22 cellular contexts compared by ENCODE assay signal in the genomic region with DNA sequence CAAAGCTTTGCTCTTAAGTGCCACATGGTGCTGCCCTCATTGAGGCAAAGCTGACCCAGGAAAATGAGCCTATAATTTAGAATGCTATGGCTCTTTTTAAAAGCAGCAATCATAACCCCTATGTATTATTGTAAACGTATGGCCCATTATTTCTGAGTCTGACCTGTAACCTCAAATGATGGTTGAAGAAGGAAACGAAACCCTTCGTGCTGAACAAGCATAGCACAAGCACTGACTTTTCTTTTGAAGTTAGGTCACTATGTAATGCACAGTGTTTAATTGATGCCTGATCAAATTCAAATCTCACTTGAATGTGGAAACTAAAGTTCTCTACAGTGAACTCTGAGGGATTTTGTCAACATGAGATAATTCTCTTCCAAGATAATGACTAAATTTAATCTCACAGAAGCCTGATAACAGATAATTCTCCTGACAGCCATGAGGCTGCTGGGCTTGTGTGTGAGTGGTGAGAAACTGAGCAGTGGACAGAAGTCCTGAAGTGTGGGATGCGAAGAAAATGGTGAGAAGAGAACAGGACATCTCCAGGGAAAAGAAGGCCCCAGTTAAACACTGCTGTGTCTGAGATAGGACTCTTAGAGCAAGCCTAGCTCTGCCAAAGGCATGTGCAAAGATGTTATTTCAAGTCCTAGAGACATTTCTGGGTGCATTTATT.
DNase-seq lines count a peak whose midpoint lies in the region; ATAC-seq and TF ChIP-seq lines count a peak whose summit lies in the region.
"Had no signal": no experiment of that assay in that cellular context is flagged by ENCODE, and none has a peak within 500 bp of the region (broad histone marks: within the 10 kb centered on the region; RNA-seq: fewer than 3 reads in every experiment).

No MANE protein-coding gene starts in this region.

- no peak for TF ChIP-seq POLR2A in thyroid gland (IDR thresholded peaks at IDR 0.05)

- H3K9me3 Mint-ChIP-seq in GM23338 (no peaks in the 10 kb centered on the region), osteocyte (ENCODE audit: unreplicated experiment) (no peaks in the 10 kb centered on the region)
- peaks cover 0 to 17% (median 2%) of the 10 kb centered on the region in 9 donors for H3K9me3 Mint-ChIP-seq in naive thymus-derived CD8-positive, alpha-beta T cell

- H3K27me3 Mint-ChIP-seq in GM23338 (ENCODE audit: insufficient read depth, low read depth, poor library complexity): peaks cover 1% of the 10 kb centered on the region
- no peaks in the 10 kb centered on the region for H3K27me3 Mint-ChIP-seq in naive thymus-derived CD8-positive, alpha-beta T cell
- no peaks in the 10 kb centered on the region for H3K27me3 Mint-ChIP-seq in osteocyte (ENCODE audit: unreplicated experiment)

- H3K27ac ChIP-seq in GM23338 (ENCODE audit: low read depth) (no peak overlapping the region), thyroid gland (no peak overlapping the region)

- H3K4me3 ChIP-seq in GM23338 (no peak overlapping the region), thyroid gland (replicated peaks in 1 of 3) (no peak overlapping the region)

- no peak overlapping the region for H3K4me2 ChIP-seq in GM23338

- H3F3A ChIP-seq in GM23338 (replicated peaks; ENCODE audit: low read depth): no peaks in the 10 kb centered on the region

- H3K36me3 Mint-ChIP-seq in GM23338 (ENCODE audit: low read depth): no peaks in the 10 kb centered on the region
- H3K36me3 Mint-ChIP-seq in naive thymus-derived CD8-positive, alpha-beta T cell: peaks cover 0 to 13% (median 0%) of the 10 kb centered on the region in 3 donors
- peaks cover 2% of the 10 kb centered on the region for H3K36me3 Mint-ChIP-seq in osteocyte (ENCODE audit: unreplicated experiment)

- H3K4me1 Mint-ChIP-seq in GM23338 (no peaks in the 10 kb centered on the region), osteocyte (ENCODE audit: unreplicated experiment) (peaks cover 9% of the 10 kb centered on the region)
- peaks cover 30 to 70% (median 51%) of the 10 kb centered on the region in 4 donors for H3K4me1 Mint-ChIP-seq in naive thymus-derived CD8-positive, alpha-beta T cell

- H2AFZ ChIP-seq in GM23338: 0 out of 2 replicates have a peak overlapping the region, but pooled peaks have one; percentile 38

- no peak for DNase-seq in GM23338 (ENCODE audit: low spot score)
- peak; percentile 38 for DNase-seq in NCI-H2227 treated with DMSO at 0.1 percent for 48 hours (lab: John Stamatoyannopoulos, UW)
- peak; percentile 71 for DNase-seq in RPMI8226
- no peak for DNase-seq in naive thymus-derived CD8-positive, alpha-beta T cell
- DNase-seq in NCI-H526 (lab: John Stamatoyannopoulos, UW): no peak
- DNase-seq in thyroid gland: no peak
- DNase-seq in osteocyte (ENCODE audit: extremely low spot score, unreplicated experiment): no peak
- DNase-seq: ACHN, AML-193, COR-L47, DMS153, EL, H7, KG1, NCI-H1048, NCI-H1436 treated with DMSO at 0.1 percent for 48 hours, NCI-H2029 treated with DMSO at 0.1 percent for 48 hours, NCI-H510A treated with DMSO at 0.1 percent for 48 hours, SHP77 treated with DMSO at 0.1 percent for 48 hours, SW 1271 had no signal

- no peak for TF ChIP-seq CTCF in GM23338 (conservative IDR thresholded peaks at IDR 0.05; ENCODE audit: low read depth in 2 of 2)
- no peak for TF ChIP-seq CTCF in thyroid gland (IDR thresholded peaks at IDR 0.05)
- TF ChIP-seq CTCF in osteocyte (IDR thresholded peaks at IDR 0.05): no peak

- no peaks in the 10 kb centered on the region for H3K36me3 ChIP-seq in GM23338 (ENCODE audit: insufficient read depth)
- H3K36me3 ChIP-seq in thyroid gland: no peaks in the 10 kb centered on the region

- no peaks in the 10 kb centered on the region for H3K79me2 ChIP-seq in GM23338 (replicated peaks; ENCODE audit: insufficient read depth)

- H4K20me1 ChIP-seq in GM23338 (replicated peaks; ENCODE audit: insufficient read depth): no peaks in the 10 kb centered on the region

- H3K4me3 Mint-ChIP-seq in GM23338 (no peak overlapping the region), osteocyte (ENCODE audit: unreplicated experiment) (no peak overlapping the region)
- no peak overlapping the region for H3K4me3 Mint-ChIP-seq in naive thymus-derived CD8-positive, alpha-beta T cell

- H3K4me1 ChIP-seq in GM23338 (ENCODE audit: insufficient read depth) (no peaks in the 10 kb centered on the region), thyroid gland (peaks cover 2 to 6% of the 10 kb centered on the region in 2 donors)

- no peaks in the 10 kb centered on the region for H3K9me3 ChIP-seq in thyroid gland

- intact Hi-C loops in thyroid gland (cut with DNase I): no loop called here

- POLR2A ChIA-PET in naive thymus-derived CD8-positive, alpha-beta T cell (lab: Charles Lee): interaction anchor here (0.9 to 1.2 kb wide), 2 partner anchors 31 to 228 kb away, joined by 3 read pairs; no protein-coding TSS in a partner anchor

- H3K27ac Mint-ChIP-seq in GM23338 (no peak overlapping the region), osteocyte (ENCODE audit: unreplicated experiment) (no peak overlapping the region)
- H3K27ac Mint-ChIP-seq in naive thymus-derived CD8-positive, alpha-beta T cell: peak overlapping the region in 6 of 10 donors; percentile 9 to 83 (median 57)

- H3K9me2 ChIP-seq in GM23338 (ENCODE audit: insufficient read depth): peaks cover 16% of the 10 kb centered on the region

- WGBS in thyroid gland, 2 donors: 83 to 88% methylated on average over 4 of the region's 4 CpGs

- no peak for ATAC-seq in GM23338
- no peak for ATAC-seq in naive thymus-derived CD8-positive, alpha-beta T cell
- ATAC-seq: HepG2, Panc1 had no signal

- no peaks in the 10 kb centered on the region for H3K27me3 ChIP-seq in GM23338 (ENCODE audit: insufficient read depth)
- H3K27me3 ChIP-seq in thyroid gland: no peaks in the 10 kb centered on the region

TF ChIP-seq in GM23338, 12 proteins besides CTCF, POLR2A, EP300 and RAD21:
- no peak for TF ChIP-seq ZNF114 (CRISPR knock-in tag; IDR thresholded peaks at IDR 0.05)
- no peak for TF ChIP-seq CREB1 (CRISPR knock-in tag; IDR thresholded peaks at IDR 0.05; ENCODE audit: low read depth)
- no peak for TF ChIP-seq STAT1 (IDR thresholded peaks at IDR 0.05; ENCODE audit: unreplicated experiment)
- TF ChIP-seq, protein P1, sequence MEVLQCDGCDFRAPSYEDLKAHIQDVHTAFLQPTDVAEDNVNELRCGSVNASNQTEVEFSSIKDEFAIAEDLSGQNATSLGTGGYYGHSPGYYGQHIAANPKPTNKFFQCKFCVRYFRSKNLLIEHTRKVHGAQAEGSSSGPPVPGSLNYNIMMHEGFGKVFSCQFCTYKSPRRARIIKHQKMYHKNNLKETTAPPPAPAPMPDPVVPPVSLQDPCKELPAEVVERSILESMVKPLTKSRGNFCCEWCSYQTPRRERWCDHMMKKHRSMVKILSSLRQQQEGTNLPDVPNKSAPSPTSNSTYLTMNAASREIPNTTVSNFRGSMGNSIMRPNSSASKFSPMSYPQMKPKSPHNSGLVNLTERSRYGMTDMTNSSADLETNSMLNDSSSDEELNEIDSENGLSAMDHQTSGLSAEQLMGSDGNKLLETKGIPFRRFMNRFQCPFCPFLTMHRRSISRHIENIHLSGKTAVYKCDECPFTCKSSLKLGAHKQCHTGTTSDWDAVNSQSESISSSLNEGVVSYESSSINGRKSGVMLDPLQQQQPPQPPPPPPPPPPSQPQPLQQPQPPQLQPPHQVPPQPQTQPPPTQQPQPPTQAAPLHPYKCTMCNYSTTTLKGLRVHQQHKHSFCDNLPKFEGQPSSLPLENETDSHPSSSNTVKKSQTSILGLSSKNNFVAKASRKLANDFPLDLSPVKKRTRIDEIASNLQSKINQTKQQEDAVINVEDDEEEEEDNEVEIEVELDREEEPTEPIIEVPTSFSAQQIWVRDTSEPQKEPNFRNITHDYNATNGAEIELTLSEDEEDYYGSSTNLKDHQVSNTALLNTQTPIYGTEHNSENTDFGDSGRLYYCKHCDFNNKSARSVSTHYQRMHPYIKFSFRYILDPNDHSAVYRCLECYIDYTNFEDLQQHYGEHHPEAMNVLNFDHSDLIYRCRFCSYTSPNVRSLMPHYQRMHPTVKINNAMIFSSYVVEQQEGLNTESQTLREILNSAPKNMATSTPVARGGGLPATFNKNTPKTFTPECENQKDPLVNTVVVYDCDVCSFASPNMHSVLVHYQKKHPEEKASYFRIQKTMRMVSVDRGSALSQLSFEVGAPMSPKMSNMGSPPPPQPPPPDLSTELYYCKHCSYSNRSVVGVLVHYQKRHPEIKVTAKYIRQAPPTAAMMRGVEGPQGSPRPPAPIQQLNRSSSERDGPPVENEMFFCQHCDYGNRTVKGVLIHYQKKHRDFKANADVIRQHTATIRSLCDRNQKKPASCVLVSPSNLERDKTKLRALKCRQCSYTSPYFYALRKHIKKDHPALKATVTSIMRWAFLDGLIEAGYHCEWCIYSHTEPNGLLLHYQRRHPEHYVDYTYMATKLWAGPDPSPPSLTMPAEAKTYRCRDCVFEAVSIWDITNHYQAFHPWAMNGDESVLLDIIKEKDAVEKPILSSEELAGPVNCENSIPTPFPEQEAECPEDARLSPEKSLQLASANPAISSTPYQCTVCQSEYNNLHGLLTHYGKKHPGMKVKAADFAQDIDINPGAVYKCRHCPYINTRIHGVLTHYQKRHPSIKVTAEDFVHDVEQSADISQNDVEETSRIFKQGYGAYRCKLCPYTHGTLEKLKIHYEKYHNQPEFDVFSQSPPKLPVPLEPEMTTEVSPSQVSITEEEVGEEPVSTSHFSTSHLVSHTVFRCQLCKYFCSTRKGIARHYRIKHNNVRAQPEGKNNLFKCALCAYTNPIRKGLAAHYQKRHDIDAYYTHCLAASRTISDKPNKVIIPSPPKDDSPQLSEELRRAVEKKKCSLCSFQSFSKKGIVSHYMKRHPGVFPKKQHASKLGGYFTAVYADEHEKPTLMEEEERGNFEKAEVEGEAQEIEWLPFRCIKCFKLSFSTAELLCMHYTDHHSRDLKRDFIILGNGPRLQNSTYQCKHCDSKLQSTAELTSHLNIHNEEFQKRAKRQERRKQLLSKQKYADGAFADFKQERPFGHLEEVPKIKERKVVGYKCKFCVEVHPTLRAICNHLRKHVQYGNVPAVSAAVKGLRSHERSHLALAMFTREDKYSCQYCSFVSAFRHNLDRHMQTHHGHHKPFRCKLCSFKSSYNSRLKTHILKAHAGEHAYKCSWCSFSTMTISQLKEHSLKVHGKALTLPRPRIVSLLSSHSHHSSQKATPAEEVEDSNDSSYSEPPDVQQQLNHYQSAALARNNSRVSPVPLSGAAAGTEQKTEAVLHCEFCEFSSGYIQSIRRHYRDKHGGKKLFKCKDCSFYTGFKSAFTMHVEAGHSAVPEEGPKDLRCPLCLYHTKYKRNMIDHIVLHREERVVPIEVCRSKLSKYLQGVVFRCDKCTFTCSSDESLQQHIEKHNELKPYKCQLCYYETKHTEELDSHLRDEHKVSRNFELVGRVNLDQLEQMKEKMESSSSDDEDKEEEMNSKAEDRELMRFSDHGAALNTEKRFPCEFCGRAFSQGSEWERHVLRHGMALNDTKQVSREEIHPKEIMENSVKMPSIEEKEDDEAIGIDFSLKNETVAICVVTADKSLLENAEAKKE (CRISPR knock-in tag; IDR thresholded peaks at IDR 0.05): no peak
- no peak for TF ChIP-seq POLR2AphosphoS5 (IDR thresholded peaks at IDR 0.05; ENCODE audit: low read depth)
- TF ChIP-seq JUNB (IDR thresholded peaks at IDR 0.05; ENCODE audit: unreplicated experiment): no peak
- no peak for TF ChIP-seq ZNF331 (CRISPR knock-in tag; IDR thresholded peaks at IDR 0.05; ENCODE audit: low read depth)
- TF ChIP-seq EZH2phosphoT487 (IDR thresholded peaks at IDR 0.05; ENCODE audit: unreplicated experiment): no peak
TF ChIP-seq in GM23338: peak in this region for 0.

Comparison
In these comparisons a context has a peak if more than half of its experiments do, and no peak if none do; other contexts are left out.
1. DNase-seq: peak in NCI-H2227 treated with DMSO at 0.1 percent for 48 hours (single experiment) and RPMI8226 (single experiment); none in GM23338 (single experiment), naive thymus-derived CD8-positive, alpha-beta T cell (0 of 10), NCI-H526 (0 of 2), thyroid gland (0 of 2) and osteocyte (single experiment).
2. H3K27ac Mint-ChIP-seq: peak in naive thymus-derived CD8-positive, alpha-beta T cell (6 of 10); none in GM23338 (single experiment) and osteocyte (single experiment).